Comparison of ENCODE assay signal across 1 cellular context in the genomic region with DNA sequence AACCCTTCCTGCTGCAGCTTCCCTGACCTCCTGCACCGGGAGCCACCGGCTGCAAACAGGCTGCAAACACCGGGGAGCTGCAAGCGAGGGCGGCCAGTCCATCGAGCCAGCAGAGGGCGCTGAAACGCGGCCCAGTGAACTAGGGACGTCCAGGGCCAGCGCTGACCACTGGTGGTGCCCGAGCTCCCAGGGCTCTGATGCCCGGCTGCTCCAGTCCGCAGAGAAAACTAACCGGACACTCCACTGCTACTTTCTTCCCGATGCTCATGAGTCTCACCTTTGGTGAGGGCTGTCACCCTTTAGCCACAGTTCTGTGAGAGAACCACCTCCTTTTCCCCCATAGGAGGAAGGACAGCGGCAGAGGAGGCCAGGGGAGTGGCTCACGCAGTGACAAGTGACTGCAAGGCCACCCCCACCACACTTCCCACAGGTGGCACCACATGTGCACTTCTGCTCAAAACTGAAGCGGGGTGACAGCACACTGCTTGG.
TF ChIP-seq lines count a peak whose summit lies in the region.

No MANE protein-coding gene starts in this region.

TF ChIP-seq in HepG2, 621 proteins besides CTCF, POLR2A, EP300 and RAD21 (continued from another document and continues in another):
- TF ChIP-seq, protein P1, sequence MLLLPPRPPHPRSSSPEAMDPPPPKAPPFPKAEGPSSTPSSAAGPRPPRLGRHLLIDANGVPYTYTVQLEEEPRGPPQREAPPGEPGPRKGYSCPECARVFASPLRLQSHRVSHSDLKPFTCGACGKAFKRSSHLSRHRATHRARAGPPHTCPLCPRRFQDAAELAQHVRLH (CRISPR knock-in tag; IDR thresholded peaks at IDR 0.05; ENCODE audit: borderline replicate concordance, low read depth) = peak; percentile 67; the same call in 1 of the 2 replicates
- no peak for TF ChIP-seq IRX3 (CRISPR knock-in tag; IDR thresholded peaks at IDR 0.05; ENCODE audit: borderline replicate concordance, low read depth)
- no peak for TF ChIP-seq RFX3 (CRISPR knock-in tag; IDR thresholded peaks at IDR 0.05)
- no peak for TF ChIP-seq ZNF333 (CRISPR knock-in tag; IDR thresholded peaks at IDR 0.05; ENCODE audit: borderline replicate concordance)
- TF ChIP-seq, protein P2, sequence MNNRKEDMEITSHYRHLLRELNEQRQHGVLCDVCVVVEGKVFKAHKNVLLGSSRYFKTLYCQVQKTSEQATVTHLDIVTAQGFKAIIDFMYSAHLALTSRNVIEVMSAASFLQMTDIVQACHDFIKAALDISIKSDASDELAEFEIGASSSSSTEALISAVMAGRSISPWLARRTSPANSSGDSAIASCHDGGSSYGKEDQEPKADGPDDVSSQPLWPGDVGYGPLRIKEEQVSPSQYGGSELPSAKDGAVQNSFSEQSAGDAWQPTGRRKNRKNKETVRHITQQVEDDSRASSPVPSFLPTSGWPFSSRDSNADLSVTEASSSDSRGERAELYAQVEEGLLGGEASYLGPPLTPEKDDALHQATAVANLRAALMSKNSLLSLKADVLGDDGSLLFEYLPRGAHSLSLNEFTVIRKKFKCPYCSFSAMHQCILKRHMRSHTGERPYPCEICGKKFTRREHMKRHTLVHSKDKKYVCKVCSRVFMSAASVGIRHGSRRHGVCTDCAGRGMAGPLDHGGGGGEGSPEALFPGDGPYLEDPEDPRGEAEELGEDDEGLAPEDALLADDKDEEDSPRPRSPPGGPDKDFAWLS (CRISPR knock-in tag; IDR thresholded peaks at IDR 0.05; ENCODE audit: borderline replicate concordance) = no peak
- TF ChIP-seq ZSCAN30 (CRISPR knock-in tag; IDR thresholded peaks at IDR 0.05) = no peak
- TF ChIP-seq HDAC2 (CRISPR knock-in tag; IDR thresholded peaks at IDR 0.05) = 0 out of 2 replicates have a peak, but pooled peaks have one; percentile 39
- TF ChIP-seq ZNF230 (CRISPR knock-in tag; IDR thresholded peaks at IDR 0.05) = no peak
- TF ChIP-seq, protein P3, sequence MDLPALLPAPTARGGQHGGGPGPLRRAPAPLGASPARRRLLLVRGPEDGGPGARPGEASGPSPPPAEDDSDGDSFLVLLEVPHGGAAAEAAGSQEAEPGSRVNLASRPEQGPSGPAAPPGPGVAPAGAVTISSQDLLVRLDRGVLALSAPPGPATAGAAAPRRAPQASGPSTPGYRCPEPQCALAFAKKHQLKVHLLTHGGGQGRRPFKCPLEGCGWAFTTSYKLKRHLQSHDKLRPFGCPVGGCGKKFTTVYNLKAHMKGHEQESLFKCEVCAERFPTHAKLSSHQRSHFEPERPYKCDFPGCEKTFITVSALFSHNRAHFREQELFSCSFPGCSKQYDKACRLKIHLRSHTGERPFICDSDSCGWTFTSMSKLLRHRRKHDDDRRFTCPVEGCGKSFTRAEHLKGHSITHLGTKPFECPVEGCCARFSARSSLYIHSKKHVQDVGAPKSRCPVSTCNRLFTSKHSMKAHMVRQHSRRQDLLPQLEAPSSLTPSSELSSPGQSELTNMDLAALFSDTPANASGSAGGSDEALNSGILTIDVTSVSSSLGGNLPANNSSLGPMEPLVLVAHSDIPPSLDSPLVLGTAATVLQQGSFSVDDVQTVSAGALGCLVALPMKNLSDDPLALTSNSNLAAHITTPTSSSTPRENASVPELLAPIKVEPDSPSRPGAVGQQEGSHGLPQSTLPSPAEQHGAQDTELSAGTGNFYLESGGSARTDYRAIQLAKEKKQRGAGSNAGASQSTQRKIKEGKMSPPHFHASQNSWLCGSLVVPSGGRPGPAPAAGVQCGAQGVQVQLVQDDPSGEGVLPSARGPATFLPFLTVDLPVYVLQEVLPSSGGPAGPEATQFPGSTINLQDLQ (CRISPR knock-in tag; IDR thresholded peaks at IDR 0.05) = no peak
- no peak for TF ChIP-seq ZNF432 (CRISPR knock-in tag; IDR thresholded peaks at IDR 0.05; ENCODE audit: borderline replicate concordance)
- TF ChIP-seq BORCS8-MEF2B (CRISPR knock-in tag; IDR thresholded peaks at IDR 0.05) = peak; percentile 69
- no peak for TF ChIP-seq RARG (CRISPR knock-in tag; IDR thresholded peaks at IDR 0.05; ENCODE audit: low read depth)
- peak; percentile 64 for TF ChIP-seq IRF2 (CRISPR knock-in tag; IDR thresholded peaks at IDR 0.05)
- peak; percentile 48; the same call in 1 of the 2 replicates for TF ChIP-seq MEIS2 (CRISPR knock-in tag; IDR thresholded peaks at IDR 0.05)
- TF ChIP-seq ZNF12 (CRISPR knock-in tag; IDR thresholded peaks at IDR 0.05) = 0 out of 2 replicates have a peak, but pooled peaks have one; percentile 29
- TF ChIP-seq NR1H2 (CRISPR knock-in tag; IDR thresholded peaks at IDR 0.05; ENCODE audit: borderline replicate concordance, low read depth) = no peak
- no peak for TF ChIP-seq ZBTB1 (CRISPR knock-in tag; IDR thresholded peaks at IDR 0.05; ENCODE audit: borderline replicate concordance)
- TF ChIP-seq ZNF891 (CRISPR knock-in tag; IDR thresholded peaks at IDR 0.05) = peak; percentile 55; the same call in 1 of the 2 replicates
- 0 out of 2 replicates have a peak, but pooled peaks have one; percentile 43 for TF ChIP-seq MIER3 (CRISPR knock-in tag; IDR thresholded peaks at IDR 0.05; ENCODE audit: borderline replicate concordance)
- no peak for TF ChIP-seq NCOR1 (IDR thresholded peaks at IDR 0.05; ENCODE audit: borderline replicate concordance, low read length)
- TF ChIP-seq ZNF225 (CRISPR knock-in tag; IDR thresholded peaks at IDR 0.05) = 0 out of 2 replicates have a peak, but pooled peaks have one; percentile 65
- TF ChIP-seq, protein P4, sequence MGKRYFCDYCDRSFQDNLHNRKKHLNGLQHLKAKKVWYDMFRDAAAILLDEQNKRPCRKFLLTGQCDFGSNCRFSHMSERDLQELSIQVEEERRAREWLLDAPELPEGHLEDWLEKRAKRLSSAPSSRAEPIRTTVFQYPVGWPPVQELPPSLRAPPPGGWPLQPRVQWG (CRISPR knock-in tag; IDR thresholded peaks at IDR 0.05; ENCODE audit: borderline replicate concordance, low read depth) = no peak
- no peak for TF ChIP-seq ZNF83 (CRISPR knock-in tag; IDR thresholded peaks at IDR 0.05; ENCODE audit: borderline replicate concordance)
- no peak for TF ChIP-seq ZFAT (CRISPR knock-in tag; conservative IDR thresholded peaks at IDR 0.05)
- TF ChIP-seq ZSCAN9 (CRISPR knock-in tag; IDR thresholded peaks at IDR 0.05; ENCODE audit: borderline replicate concordance) = no peak
- TF ChIP-seq HNRNPL (IDR thresholded peaks at IDR 0.05; ENCODE audit: low read depth, low read length) = peak; percentile 74; the same call in 1 of the 2 replicates
- TF ChIP-seq RFX1 (IDR thresholded peaks at IDR 0.05) = no peak
- TF ChIP-seq YEATS4 (CRISPR knock-in tag; IDR thresholded peaks at IDR 0.05; ENCODE audit: borderline replicate concordance) = no peak
- TF ChIP-seq ZZZ3 (CRISPR knock-in tag; IDR thresholded peaks at IDR 0.05; ENCODE audit: borderline replicate concordance) = no peak
- TF ChIP-seq TBP (CRISPR knock-in tag; IDR thresholded peaks at IDR 0.05) = no peak
- no peak for TF ChIP-seq ZNF383 (CRISPR knock-in tag; IDR thresholded peaks at IDR 0.05; ENCODE audit: borderline replicate concordance)
- TF ChIP-seq KLF9 (CRISPR knock-in tag; IDR thresholded peaks at IDR 0.05; ENCODE audit: low read depth) = no peak
- no peak for TF ChIP-seq ZNF589 (CRISPR knock-in tag; conservative IDR thresholded peaks at IDR 0.05)
- TF ChIP-seq, protein P5, sequence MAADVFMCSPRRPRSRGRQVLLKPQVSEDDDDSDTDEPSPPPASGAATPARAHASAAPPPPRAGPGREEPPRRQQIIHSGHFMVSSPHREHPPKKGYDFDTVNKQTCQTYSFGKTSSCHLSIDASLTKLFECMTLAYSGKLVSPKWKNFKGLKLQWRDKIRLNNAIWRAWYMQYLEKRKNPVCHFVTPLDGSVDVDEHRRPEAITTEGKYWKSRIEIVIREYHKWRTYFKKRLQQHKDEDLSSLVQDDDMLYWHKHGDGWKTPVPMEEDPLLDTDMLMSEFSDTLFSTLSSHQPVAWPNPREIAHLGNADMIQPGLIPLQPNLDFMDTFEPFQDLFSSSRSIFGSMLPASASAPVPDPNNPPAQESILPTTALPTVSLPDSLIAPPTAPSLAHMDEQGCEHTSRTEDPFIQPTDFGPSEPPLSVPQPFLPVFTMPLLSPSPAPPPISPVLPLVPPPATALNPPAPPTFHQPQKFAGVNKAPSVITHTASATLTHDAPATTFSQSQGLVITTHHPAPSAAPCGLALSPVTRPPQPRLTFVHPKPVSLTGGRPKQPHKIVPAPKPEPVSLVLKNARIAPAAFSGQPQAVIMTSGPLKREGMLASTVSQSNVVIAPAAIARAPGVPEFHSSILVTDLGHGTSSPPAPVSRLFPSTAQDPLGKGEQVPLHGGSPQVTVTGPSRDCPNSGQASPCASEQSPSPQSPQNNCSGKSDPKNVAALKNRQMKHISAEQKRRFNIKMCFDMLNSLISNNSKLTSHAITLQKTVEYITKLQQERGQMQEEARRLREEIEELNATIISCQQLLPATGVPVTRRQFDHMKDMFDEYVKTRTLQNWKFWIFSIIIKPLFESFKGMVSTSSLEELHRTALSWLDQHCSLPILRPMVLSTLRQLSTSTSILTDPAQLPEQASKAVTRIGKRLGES (CRISPR knock-in tag; IDR thresholded peaks at IDR 0.05; ENCODE audit: borderline replicate concordance) = no peak
- no peak for TF ChIP-seq ZNF644 (CRISPR knock-in tag; IDR thresholded peaks at IDR 0.05; ENCODE audit: low read depth)
- TF ChIP-seq HCFC1 (IDR thresholded peaks at IDR 0.05; ENCODE audit: low read depth, low read length) = no peak
- TF ChIP-seq HMG20B (CRISPR knock-in tag; conservative IDR thresholded peaks at IDR 0.05) = no peak
- TF ChIP-seq, protein P6, sequence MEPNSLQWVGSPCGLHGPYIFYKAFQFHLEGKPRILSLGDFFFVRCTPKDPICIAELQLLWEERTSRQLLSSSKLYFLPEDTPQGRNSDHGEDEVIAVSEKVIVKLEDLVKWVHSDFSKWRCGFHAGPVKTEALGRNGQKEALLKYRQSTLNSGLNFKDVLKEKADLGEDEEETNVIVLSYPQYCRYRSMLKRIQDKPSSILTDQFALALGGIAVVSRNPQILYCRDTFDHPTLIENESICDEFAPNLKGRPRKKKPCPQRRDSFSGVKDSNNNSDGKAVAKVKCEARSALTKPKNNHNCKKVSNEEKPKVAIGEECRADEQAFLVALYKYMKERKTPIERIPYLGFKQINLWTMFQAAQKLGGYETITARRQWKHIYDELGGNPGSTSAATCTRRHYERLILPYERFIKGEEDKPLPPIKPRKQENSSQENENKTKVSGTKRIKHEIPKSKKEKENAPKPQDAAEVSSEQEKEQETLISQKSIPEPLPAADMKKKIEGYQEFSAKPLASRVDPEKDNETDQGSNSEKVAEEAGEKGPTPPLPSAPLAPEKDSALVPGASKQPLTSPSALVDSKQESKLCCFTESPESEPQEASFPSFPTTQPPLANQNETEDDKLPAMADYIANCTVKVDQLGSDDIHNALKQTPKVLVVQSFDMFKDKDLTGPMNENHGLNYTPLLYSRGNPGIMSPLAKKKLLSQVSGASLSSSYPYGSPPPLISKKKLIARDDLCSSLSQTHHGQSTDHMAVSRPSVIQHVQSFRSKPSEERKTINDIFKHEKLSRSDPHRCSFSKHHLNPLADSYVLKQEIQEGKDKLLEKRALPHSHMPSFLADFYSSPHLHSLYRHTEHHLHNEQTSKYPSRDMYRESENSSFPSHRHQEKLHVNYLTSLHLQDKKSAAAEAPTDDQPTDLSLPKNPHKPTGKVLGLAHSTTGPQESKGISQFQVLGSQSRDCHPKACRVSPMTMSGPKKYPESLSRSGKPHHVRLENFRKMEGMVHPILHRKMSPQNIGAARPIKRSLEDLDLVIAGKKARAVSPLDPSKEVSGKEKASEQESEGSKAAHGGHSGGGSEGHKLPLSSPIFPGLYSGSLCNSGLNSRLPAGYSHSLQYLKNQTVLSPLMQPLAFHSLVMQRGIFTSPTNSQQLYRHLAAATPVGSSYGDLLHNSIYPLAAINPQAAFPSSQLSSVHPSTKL (CRISPR knock-in tag; IDR thresholded peaks at IDR 0.05) = 0 out of 2 replicates have a peak, but pooled peaks have one; percentile 40
- no peak for TF ChIP-seq SMYD3 (CRISPR knock-in tag; IDR thresholded peaks at IDR 0.05)
- TF ChIP-seq MLLT10 (CRISPR knock-in tag; IDR thresholded peaks at IDR 0.05) = no peak
- TF ChIP-seq, protein P7, sequence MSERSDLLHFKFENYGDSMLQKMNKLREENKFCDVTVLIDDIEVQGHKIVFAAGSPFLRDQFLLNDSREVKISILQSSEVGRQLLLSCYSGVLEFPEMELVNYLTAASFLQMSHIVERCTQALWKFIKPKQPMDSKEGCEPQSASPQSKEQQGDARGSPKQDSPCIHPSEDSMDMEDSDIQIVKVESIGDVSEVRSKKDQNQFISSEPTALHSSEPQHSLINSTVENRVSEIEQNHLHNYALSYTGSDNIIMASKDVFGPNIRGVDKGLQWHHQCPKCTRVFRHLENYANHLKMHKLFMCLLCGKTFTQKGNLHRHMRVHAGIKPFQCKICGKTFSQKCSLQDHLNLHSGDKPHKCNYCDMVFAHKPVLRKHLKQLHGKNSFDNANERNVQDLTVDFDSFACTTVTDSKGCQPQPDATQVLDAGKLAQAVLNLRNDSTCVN (CRISPR knock-in tag; IDR thresholded peaks at IDR 0.05; ENCODE audit: borderline replicate concordance) = no peak
- TF ChIP-seq, protein P8, sequence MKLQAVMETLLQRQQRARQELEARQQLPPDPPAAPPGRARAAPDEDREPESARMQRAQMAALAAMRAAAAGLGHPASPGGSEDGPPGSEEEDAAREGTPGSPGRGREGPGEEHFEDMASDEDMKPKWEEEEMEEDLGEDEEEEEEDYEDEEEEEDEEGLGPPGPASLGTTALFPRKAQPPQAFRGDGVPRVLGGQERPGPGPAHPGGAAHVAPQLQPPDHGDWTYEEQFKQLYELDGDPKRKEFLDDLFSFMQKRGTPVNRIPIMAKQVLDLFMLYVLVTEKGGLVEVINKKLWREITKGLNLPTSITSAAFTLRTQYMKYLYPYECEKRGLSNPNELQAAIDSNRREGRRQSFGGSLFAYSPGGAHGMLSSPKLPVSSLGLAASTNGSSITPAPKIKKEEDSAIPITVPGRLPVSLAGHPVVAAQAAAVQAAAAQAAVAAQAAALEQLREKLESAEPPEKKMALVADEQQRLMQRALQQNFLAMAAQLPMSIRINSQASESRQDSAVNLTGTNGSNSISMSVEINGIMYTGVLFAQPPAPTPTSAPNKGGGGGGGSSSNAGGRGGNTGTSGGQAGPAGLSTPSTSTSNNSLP (IDR thresholded peaks at IDR 0.05; ENCODE audit: low read depth, low read length) = no peak
- no peak for TF ChIP-seq JUND (CRISPR knock-in tag; IDR thresholded peaks at IDR 0.05)
- no peak for TF ChIP-seq MXI1 (IDR thresholded peaks at IDR 0.05; ENCODE audit: borderline replicate concordance, low read depth, low read length)
- TF ChIP-seq TGIF2 (CRISPR knock-in tag; IDR thresholded peaks at IDR 0.05) = no peak
- peak; percentile 73; the same call in 1 of the 2 replicates for TF ChIP-seq ZMYM4 (CRISPR knock-in tag; IDR thresholded peaks at IDR 0.05)
- TF ChIP-seq, protein P9, sequence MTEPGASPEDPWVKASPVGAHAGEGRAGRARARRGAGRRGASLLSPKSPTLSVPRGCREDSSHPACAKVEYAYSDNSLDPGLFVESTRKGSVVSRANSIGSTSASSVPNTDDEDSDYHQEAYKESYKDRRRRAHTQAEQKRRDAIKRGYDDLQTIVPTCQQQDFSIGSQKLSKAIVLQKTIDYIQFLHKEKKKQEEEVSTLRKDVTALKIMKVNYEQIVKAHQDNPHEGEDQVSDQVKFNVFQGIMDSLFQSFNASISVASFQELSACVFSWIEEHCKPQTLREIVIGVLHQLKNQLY (CRISPR knock-in tag; IDR thresholded peaks at IDR 0.05) = no peak
- no peak for TF ChIP-seq HOXA5 (CRISPR knock-in tag; IDR thresholded peaks at IDR 0.05)
- no peak for TF ChIP-seq NFYC (CRISPR knock-in tag; IDR thresholded peaks at IDR 0.05)
- no peak for TF ChIP-seq CC2D1A (CRISPR knock-in tag; IDR thresholded peaks at IDR 0.05)
- 0 out of 2 replicates have a peak, but pooled peaks have one; percentile 64 for TF ChIP-seq KDM3A (CRISPR knock-in tag; IDR thresholded peaks at IDR 0.05; ENCODE audit: low read depth)
- TF ChIP-seq ZNF607 (CRISPR knock-in tag; IDR thresholded peaks at IDR 0.05; ENCODE audit: borderline replicate concordance) = no peak
- no peak for TF ChIP-seq RFXANK (CRISPR knock-in tag; IDR thresholded peaks at IDR 0.05)
- no peak for TF ChIP-seq RARA (CRISPR knock-in tag; IDR thresholded peaks at IDR 0.05)
